1 cellular context compared by ENCODE assay signal in genomic region chr16:71287454-71287853, GRCh38.
TF ChIP-seq lines count a peak whose summit lies in the region.

No MANE protein-coding gene starts in this region.

TF ChIP-seq in K562, 482 proteins besides CTCF, POLR2A, EP300 and RAD21:
- no peak for TF ChIP-seq COPS2 (conservative IDR thresholded peaks at IDR 0.05)
- no peak for TF ChIP-seq MGA (IDR thresholded peaks at IDR 0.05)
- TF ChIP-seq EHMT2 (IDR thresholded peaks at IDR 0.05) = no peak
- no peak for TF ChIP-seq ETS2 (tag; IDR thresholded peaks at IDR 0.05; ENCODE audit: borderline replicate concordance, poor library complexity, severe bottlenecking)
- TF ChIP-seq ETV6 (IDR thresholded peaks at IDR 0.05; ENCODE audit: borderline replicate concordance in 1 of 2, low read depth in 2 of 2, low read length in 1 of 2) = no peak
- no peak for TF ChIP-seq ETV6 (CRISPR knock-in tag; IDR thresholded peaks at IDR 0.05; ENCODE audit: borderline replicate concordance)
- no peak for TF ChIP-seq ETV5 (CRISPR knock-in tag; IDR thresholded peaks at IDR 0.05; ENCODE audit: low read depth)
- no peak for TF ChIP-seq ATF1 (CRISPR knock-in tag; IDR thresholded peaks at IDR 0.05)
- no peak for TF ChIP-seq ATF1 (tag; IDR thresholded peaks at IDR 0.05)
- TF ChIP-seq ZNF121 (CRISPR knock-in tag; conservative IDR thresholded peaks at IDR 0.05) = peak; percentile 51
- TF ChIP-seq RBM25 (IDR thresholded peaks at IDR 0.05; ENCODE audit: low read depth, low read length, severe bottlenecking) = peak; percentile 31
- no peak for TF ChIP-seq FOXM1 (IDR thresholded peaks at IDR 0.05; ENCODE audit: low read depth)
- no peak for TF ChIP-seq FOXM1 (CRISPR knock-in tag; IDR thresholded peaks at IDR 0.05; ENCODE audit: low read depth)
- TF ChIP-seq ZZZ3 (IDR thresholded peaks at IDR 0.05) = no peak
